1 cellular context compared by ENCODE assay signal in the genomic region with DNA sequence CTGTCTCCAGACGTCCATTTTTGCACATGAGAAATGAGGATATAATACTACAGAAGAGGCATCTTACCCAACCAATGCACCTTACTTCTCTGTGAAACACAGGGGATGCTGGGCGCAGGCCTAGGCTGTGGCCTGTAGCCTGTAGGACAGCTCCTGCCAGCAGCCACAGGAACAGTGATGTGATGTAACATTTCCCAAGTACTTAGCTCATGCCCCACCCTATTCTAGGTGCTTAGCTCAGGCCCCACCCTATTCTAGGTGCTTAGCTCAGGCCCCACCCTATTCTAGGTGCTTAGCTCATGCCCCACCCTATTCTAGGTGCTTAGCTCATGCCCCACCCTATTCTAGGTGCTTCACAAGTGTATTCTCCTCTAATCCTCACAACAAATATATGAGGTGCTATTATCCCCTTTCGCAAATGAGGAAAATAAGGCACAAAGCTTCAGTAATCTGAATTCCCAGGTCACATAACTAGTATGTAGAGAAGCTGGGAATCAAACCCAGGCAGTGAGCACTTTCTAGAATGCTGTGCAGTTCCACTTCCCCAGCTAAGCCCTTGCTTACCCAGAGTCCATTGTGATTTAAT.
TF ChIP-seq lines count a peak whose summit lies in the region.

No MANE protein-coding gene starts in this region.

TF ChIP-seq in H1, 55 proteins besides CTCF, POLR2A, EP300 and RAD21:
- no peak for TF ChIP-seq SIN3A (conservative IDR thresholded peaks at IDR 0.05 in 1 of 2, IDR thresholded peaks at IDR 0.05 in 1 of 2; ENCODE audit: low read depth in 1 of 2, low read length in 2 of 2)
- no peak for TF ChIP-seq ZNF274 (IDR thresholded peaks at IDR 0.05; ENCODE audit: borderline replicate concordance, extremely low read depth, low read length)
TF ChIP-seq in H1: peak in this region for 0.
